Comparison of ENCODE assay signal across 25 cellular contexts in genomic region chr2:199392363-199392762, GRCh38.
"Had no signal": no experiment of that assay in that cellular context is flagged by ENCODE, and none has a peak within 500 bp of the region (broad histone marks: within the 10 kb centered on the region; RNA-seq: fewer than 3 reads in every experiment).

No MANE protein-coding gene starts in this region.

- H3K36me3 ChIP-seq: esophagus muscularis mucosa, lower lobe of right lung, neutrophil, right atrium auricular region, stomach, thyroid gland had no signal

- H2AFZ ChIP-seq: parathyroid adenoma had no signal

- H3K4me1 Mint-ChIP-seq: immature natural killer cell; naive B cell; neural crest cell; stimulated activated effector memory CD8-positive, alpha-beta T cell treated with anti-CD3 and anti-CD28 coated beads, Interleukin-12 subunit alpha, Interleukin-12 subunit beta, amount 100 ng/mL, for 72 hours had no signal

- H3K4me1 ChIP-seq: esophagus muscularis mucosa, lower lobe of right lung, parathyroid adenoma, right atrium auricular region, stomach, thyroid gland had no signal

- FAIRE-seq: endothelial cell of umbilical vein had no signal

- H3K79me2 ChIP-seq: parathyroid adenoma had no signal

- H3K27me3 Mint-ChIP-seq: natural killer cell treated with Interleukin-12 subunit alpha and Interleukin-12 subunit beta and Interleukin-15 and Interleukin-18, amount 100 ng/mL, for 72 hours; progenitor cell of endocrine pancreas; type B pancreatic cell had no signal

- H3K4me3 ChIP-seq: esophagus muscularis mucosa, lower lobe of right lung, right atrium auricular region, stomach, thyroid gland had no signal

- H3K9me3 ChIP-seq: esophagus muscularis mucosa, lower lobe of right lung, neutrophil, right atrium auricular region, stomach, thyroid gland had no signal

- ATAC-seq: left ventricle myocardium superior; lower lobe of right lung; natural killer cell treated with Interleukin-12 subunit alpha and Interleukin-12 subunit beta and Interleukin-15 and Interleukin-18, amount 100 ng/mL, for 72 hours; sciatic nerve; stimulated activated effector memory CD8-positive, alpha-beta T cell treated with anti-CD3 and anti-CD28 coated beads, Interleukin-12 subunit alpha, Interleukin-12 subunit beta, amount 100 ng/mL, for 72 hours had no signal

- H3K27me3 ChIP-seq: esophagus muscularis mucosa, neutrophil, right atrium auricular region, stomach, thyroid gland had no signal

- H3K4me3 Mint-ChIP-seq: immature natural killer cell; naive B cell; natural killer cell treated with Interleukin-12 subunit alpha and Interleukin-12 subunit beta and Interleukin-15 and Interleukin-18, amount 100 ng/mL, for 72 hours; neural crest cell; stimulated activated effector memory CD8-positive, alpha-beta T cell treated with anti-CD3 and anti-CD28 coated beads, Interleukin-12 subunit alpha, Interleukin-12 subunit beta, amount 100 ng/mL, for 72 hours; type B pancreatic cell had no signal

- H3K9ac ChIP-seq: parathyroid adenoma had no signal

- H3K36me3 Mint-ChIP-seq: immature natural killer cell; naive B cell; natural killer cell treated with Interleukin-12 subunit alpha and Interleukin-12 subunit beta and Interleukin-15 and Interleukin-18, amount 100 ng/mL, for 72 hours; stimulated activated effector memory CD8-positive, alpha-beta T cell treated with anti-CD3 and anti-CD28 coated beads, Interleukin-12 subunit alpha, Interleukin-12 subunit beta, amount 100 ng/mL, for 72 hours; type B pancreatic cell had no signal

- H3K27ac Mint-ChIP-seq: immature natural killer cell; naive B cell; natural killer cell treated with Interleukin-12 subunit alpha and Interleukin-12 subunit beta and Interleukin-15 and Interleukin-18, amount 100 ng/mL, for 72 hours; progenitor cell of endocrine pancreas; stimulated activated effector memory CD8-positive, alpha-beta T cell treated with anti-CD3 and anti-CD28 coated beads, Interleukin-12 subunit alpha, Interleukin-12 subunit beta, amount 100 ng/mL, for 72 hours; type B pancreatic cell had no signal

- DNase-seq: effector memory CD4-positive, alpha-beta T cell; foreskin melanocyte; hypothalamus; immature natural killer cell; islet precursor cell; kidney glomerular epithelial cell; left ventricle myocardium superior; lower lobe of right lung; naive B cell; stimulated activated CD4-positive, alpha-beta T cell treated with anti-CD3 and anti-CD28 coated beads, Interleukin-2, amount 100 ng/mL, for 24 hours; stimulated activated CD4-positive, alpha-beta T cell treated with anti-CD3 and anti-CD28 coated beads, Interleukin-4, amount 100 ng/mL, for 24 hours; stimulated activated naive CD4-positive, alpha-beta T cell treated with Interleukin-2 at 50 U/mL for 16 hours; stomach; thyroid gland had no signal

- H3K9me3 Mint-ChIP-seq: naive B cell; natural killer cell treated with Interleukin-12 subunit alpha and Interleukin-12 subunit beta and Interleukin-15 and Interleukin-18, amount 100 ng/mL, for 72 hours; neural crest cell; stimulated activated effector memory CD8-positive, alpha-beta T cell treated with anti-CD3 and anti-CD28 coated beads, Interleukin-12 subunit alpha, Interleukin-12 subunit beta, amount 100 ng/mL, for 72 hours; type B pancreatic cell had no signal

- H3K27ac ChIP-seq: esophagus muscularis mucosa, lower lobe of right lung, neutrophil, parathyroid adenoma, right atrium auricular region, stomach, thyroid gland had no signal
